In genomic region chr6:27836783-27837635, GRCh38 we compare ENCODE assay signal across 8 cellular contexts.
DNase-seq lines count a peak whose midpoint lies in the region; ATAC-seq and TF ChIP-seq lines count a peak whose summit lies in the region.

No MANE protein-coding gene starts in this region.

- peaks cover 23% of the 10 kb centered on the region for H3K4me1 Mint-ChIP-seq in activated T-helper 1 cell treated with anti-CD3 and anti-CD28 coated beads, Interleukin-12 subunit alpha, Interleukin-12 subunit beta, Interleukin-2, Interleukin-4 antibody, amounts not matched to agents 30 ng/mL and 10 ng/mL and 1 ng/mL, durations not matched to agents 14 hours and 24 hours and 36 hours (ENCODE audit: low read depth)
- H3K4me1 Mint-ChIP-seq in neural crest cell, result peaks cover 21% of the 10 kb centered on the region

- intact Hi-C loops in activated T-helper 1 cell treated with anti-CD3 and anti-CD28 coated beads, Interleukin-12 subunit alpha, Interleukin-12 subunit beta, Interleukin-2, Interleukin-4 antibody, amounts not matched to agents 30 ng/mL and 10 ng/mL and 1 ng/mL, durations not matched to agents 14 hours and 24 hours and 36 hours (cut with micrococcal nuclease), result loop anchor here (1.0 to 5.0 kb wide), 4 partner anchors 13 to 1805 kb away; partner anchors contain the start of gene ZSCAN31
- intact Hi-C loops in aorta (cut with DNase I), result no loop called here

- H3K36me3 Mint-ChIP-seq in activated T-helper 1 cell treated with anti-CD3 and anti-CD28 coated beads, Interleukin-12 subunit alpha, Interleukin-12 subunit beta, Interleukin-2, Interleukin-4 antibody, amounts not matched to agents 30 ng/mL and 10 ng/mL and 1 ng/mL, durations not matched to agents 14 hours and 24 hours and 36 hours (ENCODE audit: low read depth), result peaks cover 2% of the 10 kb centered on the region
- H3K36me3 Mint-ChIP-seq in neural crest cell (ENCODE audit: low read depth), result peaks cover 2% of the 10 kb centered on the region

- H3K9me3 ChIP-seq in Karpas-422 (ENCODE audit: low read length) (no peaks in the 10 kb centered on the region), aorta (ENCODE audit: control insufficient read depth, low read length) (no peaks in the 10 kb centered on the region)

- no peak overlapping the region for H3K4me3 Mint-ChIP-seq in activated T-helper 1 cell treated with anti-CD3 and anti-CD28 coated beads, Interleukin-12 subunit alpha, Interleukin-12 subunit beta, Interleukin-2, Interleukin-4 antibody, amounts not matched to agents 30 ng/mL and 10 ng/mL and 1 ng/mL, durations not matched to agents 14 hours and 24 hours and 36 hours
- H3K4me3 Mint-ChIP-seq in neural crest cell, result no peak overlapping the region

- peak overlapping the region; percentile 87 for H3K4me3 ChIP-seq in Karpas-422 (ENCODE audit: low read length)
- H3K4me3 ChIP-seq in foreskin fibroblast (ENCODE audit: low read depth in 1 of 2, low read length in 2 of 2), result peak overlapping the region; percentile 76 to 80
- peak overlapping the region; percentile 67 to 79 for H3K4me3 ChIP-seq in aorta (ENCODE audit: low read length in 2 of 2)

- H3K4me1 ChIP-seq in Karpas-422 (ENCODE audit: low read length), result peaks cover 47% of the 10 kb centered on the region
- no peaks in the 10 kb centered on the region for H3K4me1 ChIP-seq in aorta (ENCODE audit: control insufficient read depth in 1 of 2, insufficient read depth in 2 of 2, low read length in 2 of 2)

- WGBS in aorta, 2 donors, result 0% methylated on average over 25 of the region's 25 CpGs

- H3K9ac ChIP-seq in Karpas-422 (ENCODE audit: low read length), result peak overlapping the region; percentile 98

- no peak for TF ChIP-seq CTCF in foreskin fibroblast (IDR thresholded peaks at IDR 0.05; ENCODE audit: low read depth, low read length)
- no peak for TF ChIP-seq CTCF in neural crest cell (conservative IDR thresholded peaks at IDR 0.05)

- H3K9me3 Mint-ChIP-seq in activated T-helper 1 cell treated with anti-CD3 and anti-CD28 coated beads, Interleukin-12 subunit alpha, Interleukin-12 subunit beta, Interleukin-2, Interleukin-4 antibody, amounts not matched to agents 30 ng/mL and 10 ng/mL and 1 ng/mL, durations not matched to agents 14 hours and 24 hours and 36 hours, result no peaks in the 10 kb centered on the region
- H3K9me3 Mint-ChIP-seq in neural crest cell, result no peaks in the 10 kb centered on the region

- DNase-seq in COR-L47 (lab: John Stamatoyannopoulos, UW), result peak; percentile 73
- DNase-seq in Karpas-422, result peak; percentile 90
- DNase-seq in OCI-M2 (lab: John Stamatoyannopoulos, UW; ENCODE audit: unreplicated experiment), result peak; percentile 77
- DNase-seq in activated T-helper 1 cell treated with anti-CD3 and anti-CD28 coated beads, Interleukin-12 subunit alpha, Interleukin-12 subunit beta, Interleukin-2, Interleukin-4 antibody, amounts not matched to agents 30 ng/mL and 10 ng/mL and 1 ng/mL, durations not matched to agents 14 hours and 24 hours and 36 hours (ENCODE audit: low spot score), result peak; percentile 51
- DNase-seq in foreskin fibroblast, result peak; percentile 75 to 83
- DNase-seq in neural crest cell (ENCODE audit: low read depth, low spot score), result peak; percentile 50
- DNase-seq in aorta, result peak in 1 of 2 donors; percentile 81

- ATAC-seq in GM21367 (IDR thresholded peaks at IDR 0.05; ENCODE audit: unreplicated experiment), result peak; percentile 25
- ATAC-seq in aorta (ENCODE audit: low FRiP score), result peak; percentile 87

- no peak overlapping the region for H2AFZ ChIP-seq in Karpas-422 (ENCODE audit: low read length)

- H3K27me3 ChIP-seq in Karpas-422 (ENCODE audit: low read length) (no peaks in the 10 kb centered on the region), aorta (ENCODE audit: control insufficient read depth in 1 of 2, insufficient read depth in 2 of 2, low read length in 1 of 2) (no peaks in the 10 kb centered on the region)

- H3K9me2 ChIP-seq in Karpas-422 (replicated peaks; ENCODE audit: insufficient read depth, low read length), result no peaks in the 10 kb centered on the region

- H3K79me2 ChIP-seq in Karpas-422 (ENCODE audit: low read length), result peaks cover 27% of the 10 kb centered on the region

- H3K27ac ChIP-seq in Karpas-422 (ENCODE audit: low read length) (peak overlapping the region; percentile 98), aorta (ENCODE audit: low read depth in 1 of 2, low read length in 2 of 2) (peak overlapping the region; percentile 69 to 91)

- no peaks in the 10 kb centered on the region for H4K20me1 ChIP-seq in Karpas-422 (ENCODE audit: insufficient read depth, low read depth, low read length)

- H3K27me3 Mint-ChIP-seq in activated T-helper 1 cell treated with anti-CD3 and anti-CD28 coated beads, Interleukin-12 subunit alpha, Interleukin-12 subunit beta, Interleukin-2, Interleukin-4 antibody, amounts not matched to agents 30 ng/mL and 10 ng/mL and 1 ng/mL, durations not matched to agents 14 hours and 24 hours and 36 hours (ENCODE audit: insufficient read depth), result no peaks in the 10 kb centered on the region
- no peaks in the 10 kb centered on the region for H3K27me3 Mint-ChIP-seq in neural crest cell (ENCODE audit: low read depth)

- H3K27ac Mint-ChIP-seq in activated T-helper 1 cell treated with anti-CD3 and anti-CD28 coated beads, Interleukin-12 subunit alpha, Interleukin-12 subunit beta, Interleukin-2, Interleukin-4 antibody, amounts not matched to agents 30 ng/mL and 10 ng/mL and 1 ng/mL, durations not matched to agents 14 hours and 24 hours and 36 hours, result no peak overlapping the region
- no peak overlapping the region for H3K27ac Mint-ChIP-seq in neural crest cell (ENCODE audit: unreplicated experiment)

- H3K36me3 ChIP-seq in Karpas-422 (ENCODE audit: insufficient read depth, low read length), result peaks cover 3% of the 10 kb centered on the region; the same call in 1 of the 2 replicates
- H3K36me3 ChIP-seq in aorta (ENCODE audit: control insufficient read depth in 1 of 2, insufficient read depth in 2 of 2, low read length in 1 of 2), result no peaks in the 10 kb centered on the region

- H3K4me2 ChIP-seq in Karpas-422 (ENCODE audit: low read depth, low read length, poor library complexity, severe bottlenecking), result peak overlapping the region; percentile 98
